ENCODE assay signal across 10 cellular contexts in the genomic region with DNA sequence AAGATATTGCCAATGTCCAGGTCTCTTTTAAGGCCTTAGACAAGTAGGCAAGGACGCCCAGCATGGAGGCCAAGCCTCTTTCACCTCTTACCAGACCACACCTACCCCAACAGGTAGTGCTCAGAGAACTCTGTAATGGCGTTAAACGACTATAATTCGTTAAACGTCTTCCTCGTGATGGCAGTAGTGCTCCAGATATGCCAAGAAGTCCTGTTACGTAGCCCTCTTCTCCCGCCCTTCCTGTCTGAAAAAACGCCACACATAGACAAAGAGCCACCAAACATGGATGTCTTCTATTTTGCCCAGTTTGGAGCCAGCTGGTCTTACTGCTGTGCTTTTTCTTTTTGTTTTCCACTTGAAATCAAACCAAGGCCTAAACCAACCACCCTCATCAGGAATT.
DNase-seq lines count a peak whose midpoint lies in the region; ATAC-seq, FAIRE-seq and TF ChIP-seq lines count a peak whose summit lies in the region.
"Had no signal": no experiment of that assay in that cellular context is flagged by ENCODE, and none has a peak within 500 bp of the region (broad histone marks: within the 10 kb centered on the region; RNA-seq: fewer than 3 reads in every experiment).

No MANE protein-coding gene starts in this region.

- peak overlapping the region in 1 of 2 donors; percentile 51 for H3K4me3 ChIP-seq in muscle layer of colon (ENCODE audit: low read depth in 1 of 2, low read length in 2 of 2)
- H3K4me3 ChIP-seq: cardiac muscle cell, lower lobe of right lung had no signal

- no peak for DNase-seq in GM12891 (ENCODE audit: insufficient read length, low spot score)
- peak; percentile 41 for DNase-seq in activated gamma-delta T cell treated with anti-CD3 and anti-CD28 coated beads, Interleukin-2, amount 50 U/mL, for 16 hours (ENCODE audit: low read depth)
- DNase-seq in activated CD4-positive, alpha-beta T cell treated with anti-CD3 and anti-CD28 coated beads, Interleukin-2, amount 50 U/mL, for 4 hours = no peak
- DNase-seq in ecto neural progenitor cell (ENCODE audit: low spot score) = no peak
- DNase-seq: lower lobe of right lung had no signal

- FAIRE-seq in GM12891 (lab: Jason Lieb, UNC) = peak; percentile 16

- no peak overlapping the region for H3K9ac ChIP-seq in muscle layer of colon (ENCODE audit: low read length)

- H3K27ac ChIP-seq in muscle layer of colon (ENCODE audit: low read depth, low read length) = peak overlapping the region; percentile 14
- H3K27ac ChIP-seq: cardiac muscle cell, lower lobe of right lung had no signal

- ATAC-seq in HG02885 (IDR thresholded peaks at IDR 0.05; ENCODE audit: poor library complexity, unreplicated experiment) (peak; percentile 88), HG03196 (IDR thresholded peaks at IDR 0.05; ENCODE audit: unreplicated experiment) (no peak), GM21528 (IDR thresholded peaks at IDR 0.05; ENCODE audit: low FRiP score, unreplicated experiment) (no peak)

- H3K4me1 ChIP-seq in muscle layer of colon (ENCODE audit: insufficient read depth, low read length) = no peaks in the 10 kb centered on the region
- H3K4me1 ChIP-seq: lower lobe of right lung had no signal

- H3K27me3 ChIP-seq in muscle layer of colon (ENCODE audit: control insufficient read depth in 1 of 2, insufficient read depth in 2 of 2, low read length in 2 of 2) = no peaks in the 10 kb centered on the region
- H3K27me3 ChIP-seq: cardiac muscle cell had no signal

- H3K9me3 ChIP-seq in muscle layer of colon (ENCODE audit: low read length) = no peaks in the 10 kb centered on the region
- H3K9me3 ChIP-seq: lower lobe of right lung had no signal

- TF ChIP-seq POLR2A in GM12891 (IDR thresholded peaks at IDR 0.05; ENCODE audit: low read depth, low read length) = no peak

- H3K36me3 ChIP-seq in muscle layer of colon (ENCODE audit: insufficient read depth, low read length) = no peaks in the 10 kb centered on the region
- H3K36me3 ChIP-seq: lower lobe of right lung had no signal

TF ChIP-seq in GM12891, 5 proteins besides CTCF, POLR2A, EP300 and RAD21:
- TF ChIP-seq TAF1 (IDR thresholded peaks at IDR 0.05; ENCODE audit: low read depth, low read length) = no peak
- no peak for TF ChIP-seq SPI1 (IDR thresholded peaks at IDR 0.05; ENCODE audit: low read depth, low read length)
- no peak for TF ChIP-seq PAX5 (IDR thresholded peaks at IDR 0.05; ENCODE audit: insufficient read depth, low read length, severe bottlenecking)
- TF ChIP-seq POU2F2 (IDR thresholded peaks at IDR 0.05; ENCODE audit: low read depth, low read length) = no peak
- TF ChIP-seq POLR2AphosphoS5 (IDR thresholded peaks at IDR 0.05; ENCODE audit: low read depth, low read length) = no peak
TF ChIP-seq in GM12891: peak in this region for 0.
